In genomic region chr7:99930376-99930775, GRCh38 we compare ENCODE assay signal across 26 cellular contexts. TPM values are rescaled to one million over a fixed set of nuclear protein-coding genes. Genes with fewer than 3 reads are reported as not detected.
DNase-seq lines count a peak whose midpoint lies in the region; ATAC-seq, FAIRE-seq and TF ChIP-seq lines count a peak whose summit lies in the region.
"Had no signal": no experiment of that assay in that cellular context is flagged by ENCODE, and none has a peak within 500 bp of the region (broad histone marks: within the 10 kb centered on the region; RNA-seq: fewer than 3 reads in every experiment).

No MANE protein-coding gene starts in this region.

- no peak overlapping the region for H3K4me3 ChIP-seq in left ventricle myocardium inferior
- H3K4me3 ChIP-seq in K562: no peak overlapping the region
- no peak overlapping the region for H3K4me3 ChIP-seq in naive thymus-derived CD4-positive, alpha-beta T cell (ENCODE audit: low read length)
- H3K4me3 ChIP-seq in transverse colon: no peak overlapping the region
- H3K4me3 ChIP-seq: A549, Peyer's patch had no signal

- 0 out of 2 replicates have a peak overlapping the region, but pooled peaks have one; percentile 3 for H2AFZ ChIP-seq in K562 (ENCODE audit: low read depth, low read length)

- no peak for TF ChIP-seq POLR2A in K562 (conservative IDR thresholded peaks at IDR 0.05)
- TF ChIP-seq POLR2A in transverse colon (IDR thresholded peaks at IDR 0.05): no peak

- 12% methylated on average over 3 of the region's 3 CpGs for WGBS in K562 (ENCODE audit: insufficient coverage, low coverage, missing lambda C conversion rate)
- WGBS in transverse colon (ENCODE audit: low coverage in 1 of 2), 2 donors: 73 to 83% methylated on average over 3 of the region's 3 CpGs

- H3K4me3 Mint-ChIP-seq in naive thymus-derived CD4-positive, alpha-beta T cell: peak overlapping the region in 6 of 10 donors; percentile 11 to 87 (median 84)

- H3K4me2 ChIP-seq in K562 (ENCODE audit: insufficient read depth, low read length): no peak overlapping the region

- no peaks in the 10 kb centered on the region for H3K36me3 Mint-ChIP-seq in naive thymus-derived CD4-positive, alpha-beta T cell

- H3K27me3 Mint-ChIP-seq in naive thymus-derived CD4-positive, alpha-beta T cell: peaks cover 0 to 43% (median 13%) of the 10 kb centered on the region in 5 donors

- no peaks in the 10 kb centered on the region for H3K9me3 ChIP-seq in left ventricle myocardium inferior (replicated peaks)
- no peaks in the 10 kb centered on the region for H3K9me3 ChIP-seq in K562 (replicated peaks; ENCODE audit: control insufficient read depth, insufficient read depth, low read depth, low read length)
- H3K9me3 ChIP-seq in naive thymus-derived CD4-positive, alpha-beta T cell (ENCODE audit: control insufficient read depth in 2 of 3, low read length in 3 of 3): no peaks in the 10 kb centered on the region
- H3K9me3 ChIP-seq in transverse colon: no peaks in the 10 kb centered on the region
- H3K9me3 ChIP-seq: A549, BE2C, Caco-2, Peyer's patch had no signal

- H3K36me3 ChIP-seq in left ventricle myocardium inferior: no peaks in the 10 kb centered on the region
- H3K36me3 ChIP-seq in K562 (ENCODE audit: control insufficient read depth, insufficient read depth, low read length): no peaks in the 10 kb centered on the region
- H3K36me3 ChIP-seq in naive thymus-derived CD4-positive, alpha-beta T cell (ENCODE audit: control insufficient read depth in 2 of 3, insufficient read depth in 3 of 3, low read length in 3 of 3): no peaks in the 10 kb centered on the region
- no peaks in the 10 kb centered on the region for H3K36me3 ChIP-seq in transverse colon
- H3K36me3 ChIP-seq: BE2C, Peyer's patch had no signal

- TF ChIP-seq CTCF in left ventricle myocardium inferior (IDR thresholded peaks at IDR 0.05; ENCODE audit: borderline replicate concordance) (no peak), K562 (IDR thresholded peaks at IDR 0.05 in 2 of 3, conservative IDR thresholded peaks at IDR 0.05 in 1 of 3; ENCODE audit: insufficient read depth in 2 of 3, low read depth in 1 of 3, low read length in 3 of 3) (no peak), transverse colon (IDR thresholded peaks at IDR 0.05) (no peak)

- ATAC-seq in left ventricle myocardium superior (no peak), K562 (no peak)
- no peak for ATAC-seq in naive thymus-derived CD4-positive, alpha-beta T cell

- H3K9me1 ChIP-seq in K562 (ENCODE audit: control insufficient read depth, insufficient read depth, low read length): no peaks in the 10 kb centered on the region

- peak overlapping the region in 8 of 9 donors; percentile 10 to 93 (median 86) for H3K27ac Mint-ChIP-seq in naive thymus-derived CD4-positive, alpha-beta T cell

- no peaks in the 10 kb centered on the region for H3K27me3 ChIP-seq in left ventricle myocardium inferior (ENCODE audit: low read depth)
- H3K27me3 ChIP-seq in K562 (ENCODE audit: control insufficient read depth in 2 of 2, insufficient read depth in 2 of 2, low read length in 2 of 2): peaks cover 6 to 22% of the 10 kb centered on the region in 2 experiments; a peak in 3 of 5 replicates
- H3K27me3 ChIP-seq in naive thymus-derived CD4-positive, alpha-beta T cell (ENCODE audit: control insufficient read depth in 2 of 2, insufficient read depth in 2 of 2, low read length in 2 of 2): no peaks in the 10 kb centered on the region
- H3K27me3 ChIP-seq in transverse colon: peaks cover 48% of the 10 kb centered on the region
- H3K27me3 ChIP-seq: Peyer's patch had no signal

- H3K79me2 ChIP-seq in K562 (ENCODE audit: control insufficient read depth, insufficient read depth, low read length): no peaks in the 10 kb centered on the region

- no peak for TF ChIP-seq RAD21 in K562 (CRISPR knock-in tag; conservative IDR thresholded peaks at IDR 0.05 in 1 of 2, IDR thresholded peaks at IDR 0.05 in 1 of 2)

- intact Hi-C loops in left ventricle myocardium inferior (cut with micrococcal nuclease) (no loop called here), left ventricle myocardium superior (cut with micrococcal nuclease) (no loop called here), K562 (cut with micrococcal nuclease) (no loop called here), transverse colon (cut with DNase I; ENCODE audit: low total_unique reads) (no loop called here)
- intact Hi-C loops in naive thymus-derived CD4-positive, alpha-beta T cell (cut with micrococcal nuclease): no loop called here

- H3K4me1 ChIP-seq in left ventricle myocardium inferior (peaks cover 22% of the 10 kb centered on the region), K562 (replicated peaks in 1 of 2; ENCODE audit: control insufficient read depth in 2 of 2, insufficient read depth in 2 of 2, low read length in 2 of 2) (peaks cover 9 to 10% of the 10 kb centered on the region in 2 experiments; a peak in 4 of 5 replicates), transverse colon (peaks cover 0 to 9% (median 5%) of the 10 kb centered on the region in 4 donors)
- peaks cover 0 to 26% of the 10 kb centered on the region in 2 donors for H3K4me1 ChIP-seq in naive thymus-derived CD4-positive, alpha-beta T cell (ENCODE audit: control insufficient read depth in 2 of 2, insufficient read depth in 2 of 2, low read length in 2 of 2)
- H3K4me1 ChIP-seq: BE2C, Caco-2 had no signal

- CTCF ChIA-PET in K562 (lab: Yijun Ruan, JAX; ENCODE audit: low intra/inter-chr PET ratio) (no interaction called here), HEK293T (lab: Yijun Ruan, JAX) (no interaction called here)
- CTCF ChIA-PET in naive thymus-derived CD4-positive, alpha-beta T cell (lab: Charles Lee): interaction anchor here (0.6 to 2.2 kb wide), 6 partner anchors 12 to 60 kb away, joined by 3 to 22 read pairs (median 8); partner anchors contain the start of gene TRIM4

- in situ Hi-C loops in K562 (cut with MboI) (no loop called here), transverse colon (cut with MboI; ENCODE audit: low pct_ligation_motif_present in 1 of 4, low pct_unique_long_range_greater_than_20kb in 1 of 4, low sequenced_read_pairs in 3 of 4) (no loop called here)

- H3K27ac ChIP-seq in left ventricle myocardium inferior (replicated peaks): peak overlapping the region; percentile 81
- H3K27ac ChIP-seq in K562 (ENCODE audit: extremely low read depth, low read depth, low read length): no peak overlapping the region
- no peak overlapping the region for H3K27ac ChIP-seq in naive thymus-derived CD4-positive, alpha-beta T cell (ENCODE audit: low read depth, low read length)
- H3K27ac ChIP-seq in transverse colon: no peak overlapping the region
- H3K27ac ChIP-seq: A549, GM23248, HL-60, Peyer's patch had no signal

- H3K4me1 Mint-ChIP-seq in naive thymus-derived CD4-positive, alpha-beta T cell: peaks cover 24 to 45% (median 42%) of the 10 kb centered on the region in 7 donors

- no peaks in the 10 kb centered on the region for H3K9me3 Mint-ChIP-seq in naive thymus-derived CD4-positive, alpha-beta T cell

- TF ChIP-seq EP300 in K562 (IDR thresholded peaks at IDR 0.05; ENCODE audit: low read length) (no peak), transverse colon (IDR thresholded peaks at IDR 0.05; ENCODE audit: low read depth) (no peak)

- DNase-seq in left ventricle myocardium inferior (no peak), left ventricle myocardium superior (no peak), K562 (ENCODE audit: extremely low read depth in 1 of 4, low spot score in 3 of 4) (no peak), germinal center (ENCODE audit: low spot score) (no peak), HEK293T (ENCODE audit: extremely low spot score) (no peak), transverse colon (no peak)
- DNase-seq in naive thymus-derived CD4-positive, alpha-beta T cell: no peak
- DNase-seq: BE2C, Caco-2, GM23248, HCEC 1CT, KBM-7, NCI-H1105, NCI-H146, NCI-H2029, NCI-H345, NCI-H524, NCI-H82, Peyer's patch had no signal

- POLR2A ChIA-PET in K562 (lab: Yijun Ruan, JAX): interaction anchor here (0.8 to 1.2 kb wide), 2 partner anchors 11 to 32 kb away, joined by 3 to 5 read pairs; partner anchors contain the start of gene TRIM4
- POLR2A ChIA-PET in naive thymus-derived CD4-positive, alpha-beta T cell (lab: Charles Lee): interaction anchor here (1.0 to 2.6 kb wide), 3 partner anchors 11 to 15 kb away, joined by 4 to 39 read pairs (median 4); partner anchors contain the start of gene TRIM4
- POLR2A ChIA-PET in HEK293T (lab: Yijun Ruan, JAX): interaction anchor here (1.1 to 2.3 kb wide), 3 partner anchors 11 to 15 kb away, joined by 3 to 28 read pairs (median 6); partner anchors contain the start of gene TRIM4

- no peak overlapping the region for H3K9ac ChIP-seq in K562 (ENCODE audit: insufficient read depth in 1 of 2, low read depth in 2 of 2, low read length in 2 of 2)

- no peaks in the 10 kb centered on the region for H4K20me1 ChIP-seq in K562 (replicated peaks; ENCODE audit: control insufficient read depth, insufficient read depth, low read length)

- BruUV-seq in K562 (replicated peaks; lab: Mats Ljungman, UMichigan): no TSS peak

- no peak for FAIRE-seq in K562 (lab: Jason Lieb, UNC)
- FAIRE-seq: A549, GM12891, HepG2 had no signal

RNA-seq across cellular contexts. Expression of gene GJC3, which starts 1.0 kb away (rescaled TPM):
- total RNA-seq in left ventricle myocardium inferior (0.27 TPM), left ventricle myocardium superior (0.30 TPM), K562 (2014; rRNA removed) (0.20 and 0.27 TPM in 2 replicates), K562 (2014; rRNA removed; fragmentation: Illumina TruSeq; extraction: Trizol) (0.25 TPM in 1 of 2 replicates, not detected in the other), K562 (2015; rRNA removed; fragmentation: Illumina TruSeq; extraction: Trizol) (0.19 and 0.29 TPM in 2 replicates), K562 (2021) (0.16 and 0.29 TPM in 2 replicates), transverse colon (not detected)
- total RNA-seq in K562 (2011; cell fraction: chromatin; rRNA removed; ENCODE audit: low replicate concordance): not detected in 2 replicates
- 0.50 TPM in 1 of 2 replicates, not detected in the other for total RNA-seq in K562 (2011; cell fraction: nucleolus; rRNA removed)
- 0.59 TPM in 1 of 2 replicates, not detected in the other for total RNA-seq in K562 (2011; cell fraction: nucleoplasm; rRNA removed)
- polyA plus RNA-seq in K562 (2011; rRNA removed) (0.20 and 0.22 TPM in 2 replicates), K562 (2014; fragmentation: Illumina TruSeq; extraction: Trizol) (0.14 and 0.37 TPM in 2 replicates), K562 (2014; fragmentation: Nextera tagmentation; extraction: Ambion mirVana) (under 1 TPM in 1 of 2 experiments, not detected in 1; 0.10 TPM), K562 (2014; rRNA removed) (0.08 and 0.45 TPM in 2 replicates)
- polyA plus RNA-seq in K562 (2011; cell fraction: cytosol; rRNA removed): 0.09 and 0.19 TPM in 2 replicates
- polyA plus RNA-seq in K562 (2011; cell fraction: nucleus; rRNA removed): 0.10 and 0.27 TPM in 2 replicates
- 0.79 and 1.3 TPM in 2 replicates for polyA plus RNA-seq in K562 (2012)
- not detected in 2 replicates for polyA minus RNA-seq in K562 (2011; rRNA and poly(A)+ RNA removed)
- not detected in 2 replicates for polyA minus RNA-seq in K562 (2011; cell fraction: cytosol; rRNA and poly(A)+ RNA removed)
- polyA minus RNA-seq in K562 (2011; cell fraction: nucleus; rRNA and poly(A)+ RNA removed): not detected in 2 replicates
- total RNA-seq in naive thymus-derived CD4-positive, alpha-beta T cell: 1 to 10 TPM in 1 of 5 experiments, under 1 TPM in 3, not detected in 1; 0.41 to 1.1 (median 0.58) TPM
- polyA plus RNA-seq in naive thymus-derived CD4-positive, alpha-beta T cell: under 1 TPM; 0.61 to 0.92 TPM
- total RNA-seq: G401, GM23248, HT-29, OCI-LY7, Peyer's patch had no signal
- polyA plus RNA-seq: GM23248 had no signal

RNA-seq across cellular contexts. Expression of gene TRIM4, which starts 11.0 kb away (rescaled TPM):
- total RNA-seq in left ventricle myocardium inferior (7.1 TPM), left ventricle myocardium superior (7.1 TPM), K562 (2014; rRNA removed) (22.5 TPM in 2 replicates), K562 (2014; rRNA removed; fragmentation: Illumina TruSeq; extraction: Trizol) (22.4 and 23.2 TPM in 2 replicates), K562 (2015; rRNA removed; fragmentation: Illumina TruSeq; extraction: Trizol) (22.2 and 28.3 TPM in 2 replicates), K562 (2021) (23.1 and 23.7 TPM in 2 replicates), transverse colon (10 to 100 TPM; 20.9 to 43.3 (median 39.6) TPM)
- 21.7 and 47.1 TPM in 2 replicates for total RNA-seq in K562 (2011; cell fraction: chromatin; rRNA removed; ENCODE audit: low replicate concordance)
- total RNA-seq in K562 (2011; cell fraction: nucleolus; rRNA removed): 15.0 and 17.9 TPM in 2 replicates
- total RNA-seq in K562 (2011; cell fraction: nucleoplasm; rRNA removed): 22.7 and 31.2 TPM in 2 replicates
- polyA plus RNA-seq in K562 (2011; rRNA removed) (13.6 and 16.0 TPM in 2 replicates), K562 (2014; fragmentation: Illumina TruSeq; extraction: Trizol) (23.0 and 25.8 TPM in 2 replicates), K562 (2014; fragmentation: Nextera tagmentation; extraction: Ambion mirVana) (1 to 10 TPM; 6.2 to 6.5 TPM), K562 (2014; rRNA removed) (18.8 and 21.6 TPM in 2 replicates)
- 9.9 and 10.9 TPM in 2 replicates for polyA plus RNA-seq in K562 (2011; cell fraction: cytosol; rRNA removed)
- 11.6 and 12.1 TPM in 2 replicates for polyA plus RNA-seq in K562 (2011; cell fraction: nucleus; rRNA removed)
- polyA plus RNA-seq in K562 (2012): 19.1 and 33.8 TPM in 2 replicates
- 24.4 TPM in 2 replicates for polyA minus RNA-seq in K562 (2011; rRNA and poly(A)+ RNA removed)
- 10.3 and 11.6 TPM in 2 replicates for polyA minus RNA-seq in K562 (2011; cell fraction: cytosol; rRNA and poly(A)+ RNA removed)
- polyA minus RNA-seq in K562 (2011; cell fraction: nucleus; rRNA and poly(A)+ RNA removed): 11.8 and 16.4 TPM in 2 replicates
- total RNA-seq in naive thymus-derived CD4-positive, alpha-beta T cell: 10 to 100 TPM; 30.1 to 75.0 (median 37.6) TPM
- 10 to 100 TPM; 31.9 to 37.8 TPM for polyA plus RNA-seq in naive thymus-derived CD4-positive, alpha-beta T cell

RNA-seq across cellular contexts. Expression of gene AZGP1, which starts 45.5 kb away (rescaled TPM):
- 85.5 TPM for total RNA-seq in left ventricle myocardium inferior
- 70.9 TPM for total RNA-seq in left ventricle myocardium superior
- total RNA-seq in K562 (2011; cell fraction: chromatin; rRNA removed; ENCODE audit: low replicate concordance): not detected in 2 replicates
- total RNA-seq in K562 (2011; cell fraction: nucleolus; rRNA removed): not detected in 2 replicates
- total RNA-seq in K562 (2011; cell fraction: nucleoplasm; rRNA removed): not detected in 2 replicates
- total RNA-seq in K562 (2014; rRNA removed): 0.18 TPM in 1 of 2 replicates, not detected in the other
- not detected in 2 replicates for total RNA-seq in K562 (2014; rRNA removed; fragmentation: Illumina TruSeq; extraction: Trizol)
- not detected in 2 replicates for total RNA-seq in K562 (2015; rRNA removed; fragmentation: Illumina TruSeq; extraction: Trizol)
- total RNA-seq in K562 (2021): 0.53 and 0.54 TPM in 2 replicates
- not detected in 2 replicates for polyA plus RNA-seq in K562 (2011; rRNA removed)
- not detected in 2 replicates for polyA plus RNA-seq in K562 (2011; cell fraction: cytosol; rRNA removed)
- not detected in 2 replicates for polyA plus RNA-seq in K562 (2011; cell fraction: nucleus; rRNA removed)
- not detected in 2 replicates for polyA plus RNA-seq in K562 (2012)
- polyA plus RNA-seq in K562 (2014; fragmentation: Illumina TruSeq; extraction: Trizol): not detected in 2 replicates
- polyA plus RNA-seq in K562 (2014; fragmentation: Nextera tagmentation; extraction: Ambion mirVana): not detected
- polyA plus RNA-seq in K562 (2014; rRNA removed): not detected in 2 replicates
- not detected in 2 replicates for polyA minus RNA-seq in K562 (2011; rRNA and poly(A)+ RNA removed)
- not detected in 2 replicates for polyA minus RNA-seq in K562 (2011; cell fraction: cytosol; rRNA and poly(A)+ RNA removed)
- polyA minus RNA-seq in K562 (2011; cell fraction: nucleus; rRNA and poly(A)+ RNA removed): not detected in 2 replicates
- not detected for total RNA-seq in naive thymus-derived CD4-positive, alpha-beta T cell
- not detected for polyA plus RNA-seq in naive thymus-derived CD4-positive, alpha-beta T cell
- total RNA-seq in transverse colon: 10 to 100 TPM in 1 of 4 donors, 1 to 10 TPM in 1, not detected in 2; 3.2 to 17.1 TPM
- total RNA-seq: Caco-2, G401, GM23248 had no signal
- polyA plus RNA-seq: GM23248 had no signal

RNA-seq across cellular contexts. Expression of gene OR2AE1, which starts 53.5 kb away (rescaled TPM):
- total RNA-seq in left ventricle myocardium inferior (not detected), left ventricle myocardium superior (not detected), K562 (2014; rRNA removed) (0.27 TPM in 1 of 2 replicates, not detected in the other), K562 (2014; rRNA removed; fragmentation: Illumina TruSeq; extraction: Trizol) (not detected in 2 replicates), K562 (2015; rRNA removed; fragmentation: Illumina TruSeq; extraction: Trizol) (not detected in 2 replicates), K562 (2021) (not detected in 2 replicates), transverse colon (not detected)
- 0.39 TPM in 1 of 2 replicates, not detected in the other for total RNA-seq in K562 (2011; cell fraction: chromatin; rRNA removed; ENCODE audit: low replicate concordance)
- not detected in 2 replicates for total RNA-seq in K562 (2011; cell fraction: nucleolus; rRNA removed)
- total RNA-seq in K562 (2011; cell fraction: nucleoplasm; rRNA removed): 0.88 and 2.0 TPM in 2 replicates
- polyA plus RNA-seq in K562 (2011; rRNA removed) (not detected in 2 replicates), K562 (2014; fragmentation: Illumina TruSeq; extraction: Trizol) (not detected in 2 replicates), K562 (2014; fragmentation: Nextera tagmentation; extraction: Ambion mirVana) (not detected), K562 (2014; rRNA removed) (not detected in 2 replicates)
- not detected in 2 replicates for polyA plus RNA-seq in K562 (2011; cell fraction: cytosol; rRNA removed)
- polyA plus RNA-seq in K562 (2011; cell fraction: nucleus; rRNA removed): not detected in 2 replicates
- not detected in 2 replicates for polyA plus RNA-seq in K562 (2012)
- 0.70 TPM in 1 of 2 replicates, not detected in the other for polyA minus RNA-seq in K562 (2011; rRNA and poly(A)+ RNA removed)
- polyA minus RNA-seq in K562 (2011; cell fraction: cytosol; rRNA and poly(A)+ RNA removed): not detected in 2 replicates
- 0.44 TPM in 1 of 2 replicates, not detected in the other for polyA minus RNA-seq in K562 (2011; cell fraction: nucleus; rRNA and poly(A)+ RNA removed)
- total RNA-seq in naive thymus-derived CD4-positive, alpha-beta T cell: under 1 TPM in 4 of 5 experiments, not detected in 1; 0.41 to 0.70 (median 0.52) TPM
- polyA plus RNA-seq in naive thymus-derived CD4-positive, alpha-beta T cell: not detected
- total RNA-seq: Caco-2, G401, GM23248, HepG2, HT-29, OCI-LY7, Peyer's patch had no signal
- polyA plus RNA-seq: GM23248, HepG2 had no signal
